9 cellular contexts compared by ENCODE assay signal in genomic region chr2:233353101-233353768, GRCh38. TPM values are rescaled to one million over a fixed set of nuclear protein-coding genes. Genes with fewer than 3 reads are reported as not detected.
DNase-seq lines count a peak whose midpoint lies in the region; ATAC-seq, FAIRE-seq and TF ChIP-seq lines count a peak whose summit lies in the region.
"Had no signal": no experiment of that assay in that cellular context is flagged by ENCODE, and none has a peak within 500 bp of the region (broad histone marks: within the 10 kb centered on the region; RNA-seq: fewer than 3 reads in every experiment).

No MANE protein-coding gene starts in this region.

- no peak for FAIRE-seq in small intestine (lab: Jason Lieb, UNC)

- H3F3A ChIP-seq in PC-9 (ENCODE audit: insufficient read depth, low read depth), result peaks cover 41% of the 10 kb centered on the region

- H3K27ac ChIP-seq in PC-9 (peak overlapping the region; percentile 65), heart left ventricle (peak overlapping the region in 3 of 12 donors; percentile 60 to 81 (median 66)), small intestine (ENCODE audit: low read depth in 1 of 2, low read length in 1 of 2) (peak overlapping the region; percentile 70 to 77)

- H3K4me1 ChIP-seq in PC-9 (replicated peaks; ENCODE audit: insufficient read depth) (peaks cover 79% of the 10 kb centered on the region), heart left ventricle (peaks cover 0 to 77% (median 32%) of the 10 kb centered on the region in 12 donors), small intestine (ENCODE audit: control insufficient read depth in 2 of 2, insufficient read depth in 1 of 2, low read depth in 1 of 2, low read length in 1 of 2) (peaks cover 11 to 15% of the 10 kb centered on the region in 2 donors)

- no peak for TF ChIP-seq POLR2A in heart left ventricle (IDR thresholded peaks at IDR 0.05)

- intact Hi-C loops in PC-9 (cut with micrococcal nuclease; ENCODE audit: unreplicated experiment) (loop anchor here (5.0 to 10.0 kb wide), 8 partner anchors 56 to 746 kb away; partner anchors contain the start of genes ATG16L1 and UGT1A6), heart left ventricle (cut with DNase I) (loop anchor here in 4 of 10 donors (2.0 to 10.0 kb wide), 4 partner anchors 89 to 798 kb away; partner anchors contain the start of genes EIF4E2 (in 1 of the 4) and TIGD1 (in 1 of the 4))

- no peaks in the 10 kb centered on the region for H3K9me3 ChIP-seq in PC-9 (ENCODE audit: insufficient read depth, low read depth)
- H3K9me3 ChIP-seq in heart left ventricle, result no peaks in the 10 kb centered on the region
- no peaks in the 10 kb centered on the region for H3K9me3 ChIP-seq in small intestine (ENCODE audit: control insufficient read depth, low read depth)

- POLR2A ChIA-PET in PC-9 (lab: Charles Lee; ENCODE audit: unreplicated experiment), result no interaction called here

- DNase-seq in PC-9 (peak in 1 of 2 experiments; percentile 70), heart left ventricle (peak in 1 of 5 donors; percentile 34), small intestine (no peak), AML-193 (lab: John Stamatoyannopoulos, UW) (no peak)
- DNase-seq: activated CD4-positive, CD25-positive, alpha-beta regulatory T cell treated with anti-CD3 and anti-CD28 coated beads, Interleukin-2, amount 50 U/mL, for 72 hours had no signal

- H3K27me3 ChIP-seq in PC-9 (ENCODE audit: insufficient read depth, low read depth) (no peaks in the 10 kb centered on the region), heart left ventricle (no peaks in the 10 kb centered on the region), small intestine (ENCODE audit: control insufficient read depth in 2 of 2, insufficient read depth in 2 of 2, low read length in 2 of 2) (no peaks in the 10 kb centered on the region)

- H2AFZ ChIP-seq in PC-9, result peak overlapping the region; percentile 86

- no peak for TF ChIP-seq CTCF in PC-9 (conservative IDR thresholded peaks at IDR 0.05)
- no peak for TF ChIP-seq CTCF in heart left ventricle (IDR thresholded peaks at IDR 0.05)

- CTCF ChIA-PET in PC-9 (lab: Charles Lee), result interaction anchor here (0.5 to 1.0 kb wide), 2 partner anchors 11 to 90 kb away, joined by 4 to 10 read pairs; no protein-coding TSS in a partner anchor

- H3K79me2 ChIP-seq in PC-9 (ENCODE audit: low read depth), result peaks cover 34% of the 10 kb centered on the region

- H3K9me2 ChIP-seq in PC-9 (ENCODE audit: insufficient read depth), result no peaks in the 10 kb centered on the region

- ATAC-seq in GM19452 (IDR thresholded peaks at IDR 0.05; ENCODE audit: unreplicated experiment) (peak; percentile 12), heart left ventricle (peak in 1 of 4 donors; percentile 5), GM18907 (IDR thresholded peaks at IDR 0.05; ENCODE audit: unreplicated experiment) (no peak), GM21528 (IDR thresholded peaks at IDR 0.05; ENCODE audit: low FRiP score, unreplicated experiment) (no peak), GM19351 (IDR thresholded peaks at IDR 0.05; ENCODE audit: unreplicated experiment) (no peak)

- H4K20me1 ChIP-seq in PC-9 (ENCODE audit: insufficient read depth), result no peaks in the 10 kb centered on the region

- TSS peak; percentile 36 for BruUV-seq in PC-9 (replicated peaks; lab: Mats Ljungman, UMichigan)

- WGBS in heart left ventricle, 4 donors, result 75 to 78% (median 76%) methylated on average over 16 to 22 of the region's 22 CpGs
- 57 to 68% (median 60%) methylated on average over 21 to 22 of the region's 22 CpGs for WGBS in small intestine, 3 donors

- peak overlapping the region; percentile 98 for H3K4me2 ChIP-seq in PC-9

- H3K36me3 ChIP-seq in PC-9 (ENCODE audit: low read depth) (peaks cover 7% of the 10 kb centered on the region), heart left ventricle (no peaks in the 10 kb centered on the region), small intestine (ENCODE audit: control insufficient read depth in 2 of 2, insufficient read depth in 2 of 2, low read length in 2 of 2) (no peaks in the 10 kb centered on the region)

- H3K4me3 ChIP-seq in PC-9, result peak overlapping the region; percentile 67
- peak overlapping the region in 8 of 12 donors; percentile 39 to 90 (median 71) for H3K4me3 ChIP-seq in heart left ventricle
- no peak overlapping the region for H3K4me3 ChIP-seq in small intestine (ENCODE audit: low read depth in 1 of 2, low read length in 2 of 2)

RNA-seq across cellular contexts. Expression of gene DGKD, which starts 1.1 kb away (rescaled TPM):
- total RNA-seq in PC-9 (2021), result 43.1 and 59.5 TPM in 2 replicates
- total RNA-seq in heart left ventricle, result 10 to 100 TPM; 15.5 to 67.3 (median 42.8) TPM
- polyA plus RNA-seq in heart left ventricle, result 10 to 100 TPM; 51.2 to 88.6 TPM
- polyA plus RNA-seq in small intestine, result 10 to 100 TPM; 32.4 to 54.3 (median 41.6) TPM

RNA-seq across cellular contexts. Expression of gene SAG, which starts 45.6 kb away (rescaled TPM):
- total RNA-seq in PC-9 (2021) (not detected in 2 replicates), heart left ventricle (1 to 10 TPM in 1 of 9 donors, not detected in 8; 1.4 TPM)
- polyA plus RNA-seq in heart left ventricle (not detected), small intestine (not detected)

Comparison
In these comparisons a context has a peak if more than half of its experiments do, and no peak if none do; other contexts are left out.
1. H3K4me3 ChIP-seq: peak in PC-9 (single experiment) and heart left ventricle (8 of 12); none in small intestine (0 of 2).